8 cellular contexts compared by ENCODE assay signal in genomic region chr9:96619491-96620154, GRCh38. TPM values are rescaled to one million over a fixed set of nuclear protein-coding genes. Genes with fewer than 3 reads are reported as not detected.
DNase-seq lines count a peak whose midpoint lies in the region; ATAC-seq and TF ChIP-seq lines count a peak whose summit lies in the region.

TSS of gene CDC14B (minus strand) at chr9:96619843. CDS start at chr9:96619378, 465 bp downstream.

- H3K9ac ChIP-seq in subcutaneous abdominal adipose tissue (ENCODE audit: low read length in 5 of 5): peak within 1 kb of the TSS in 4 of 5 donors; percentile 55 to 80 (median 62)

- peak within 1 kb of the TSS; percentile 84 for H3K27ac ChIP-seq in subcutaneous abdominal adipose tissue (ENCODE audit: low read depth, low read length)

- no peaks in the 10 kb centered on the region for H3K9me3 Mint-ChIP-seq in activated naive CD8-positive, alpha-beta T cell treated with anti-CD3 and anti-CD28 coated beads for 36 hours
- H3K9me3 Mint-ChIP-seq in glutamatergic neuron (ENCODE audit: unreplicated experiment): peaks cover 11% of the 10 kb centered on the region

- H3K36me3 ChIP-seq in subcutaneous abdominal adipose tissue (ENCODE audit: control insufficient read depth in 5 of 5, insufficient read depth in 5 of 5, low read length in 5 of 5): no peaks in the 10 kb centered on the region

- no peaks in the 10 kb centered on the region for H3K36me3 Mint-ChIP-seq in activated naive CD8-positive, alpha-beta T cell treated with anti-CD3 and anti-CD28 coated beads for 36 hours
- H3K36me3 Mint-ChIP-seq in glutamatergic neuron (ENCODE audit: unreplicated experiment): no peaks in the 10 kb centered on the region

- TF ChIP-seq CTCF in glutamatergic neuron (IDR thresholded peaks at IDR 0.05; ENCODE audit: partially characterized antibody, unreplicated experiment): no peak

- H3K4me1 Mint-ChIP-seq in activated naive CD8-positive, alpha-beta T cell treated with anti-CD3 and anti-CD28 coated beads for 36 hours: peaks cover 14% of the 10 kb centered on the region
- H3K4me1 Mint-ChIP-seq in glutamatergic neuron (ENCODE audit: low read depth, unreplicated experiment): peaks cover 3% of the 10 kb centered on the region

- no peaks in the 10 kb centered on the region for H3K27me3 ChIP-seq in subcutaneous abdominal adipose tissue (ENCODE audit: control insufficient read depth in 5 of 5, insufficient read depth in 4 of 5, low read length in 5 of 5)

- H3K27ac Mint-ChIP-seq in activated naive CD8-positive, alpha-beta T cell treated with anti-CD3 and anti-CD28 coated beads for 36 hours: no peak within 1 kb of the TSS
- H3K27ac Mint-ChIP-seq in glutamatergic neuron (ENCODE audit: unreplicated experiment): no peak within 1 kb of the TSS

- peaks cover 1 to 20% (median 19%) of the 10 kb centered on the region in 5 donors for H3K4me1 ChIP-seq in subcutaneous abdominal adipose tissue (ENCODE audit: control insufficient read depth in 5 of 5, insufficient read depth in 5 of 5, low read length in 5 of 5)

- no peaks in the 10 kb centered on the region for H3K9me3 ChIP-seq in subcutaneous abdominal adipose tissue (ENCODE audit: control insufficient read depth in 5 of 5, low read length in 5 of 5)

- peak; percentile 94 for DNase-seq in M059J (ENCODE audit: low read depth)
- peak; percentile 40 for DNase-seq in SKM-1 treated with dmso at 0.1 percent for 144 hours (lab: John Stamatoyannopoulos, UW; ENCODE audit: unreplicated experiment)
- peak; percentile 75 for DNase-seq in activated naive CD8-positive, alpha-beta T cell treated with anti-CD3 and anti-CD28 coated beads for 36 hours
- peak; percentile 93 for DNase-seq in glutamatergic neuron
- peak; percentile 60 for DNase-seq in non-pigmented ciliary epithelial cell (ENCODE audit: low read depth)

- H3K27me3 Mint-ChIP-seq in activated naive CD8-positive, alpha-beta T cell treated with anti-CD3 and anti-CD28 coated beads for 36 hours: peaks cover 72% of the 10 kb centered on the region
- peaks cover 7% of the 10 kb centered on the region for H3K27me3 Mint-ChIP-seq in glutamatergic neuron (ENCODE audit: unreplicated experiment)

- ATAC-seq in GM18868 (IDR thresholded peaks at IDR 0.05; ENCODE audit: unreplicated experiment): peak; percentile 77
- no peak for ATAC-seq in GM21576 (IDR thresholded peaks at IDR 0.05; ENCODE audit: unreplicated experiment)

- peak within 1 kb of the TSS; percentile 77 for H3K4me3 Mint-ChIP-seq in activated naive CD8-positive, alpha-beta T cell treated with anti-CD3 and anti-CD28 coated beads for 36 hours
- H3K4me3 Mint-ChIP-seq in glutamatergic neuron (ENCODE audit: unreplicated experiment): peak within 1 kb of the TSS; percentile 88

- peak within 1 kb of the TSS in 4 of 5 donors; percentile 60 to 75 (median 69) for H3K4me3 ChIP-seq in subcutaneous abdominal adipose tissue (ENCODE audit: low read depth in 1 of 5, low read length in 5 of 5)

RNA-seq across cellular contexts. Expression of gene CDC14B, which starts in this region (rescaled TPM):
- 14.6 and 28.6 TPM in 2 replicates for total RNA-seq in M059J (2014; rRNA removed; shearing (Covaris generic))
- total RNA-seq in activated naive CD8-positive, alpha-beta T cell treated with anti-CD3 and anti-CD28 coated beads for 36 hours: under 1 TPM; 0.56 to 0.70 TPM
- 9.2 TPM for total RNA-seq in glutamatergic neuron (ENCODE audit: unreplicated experiment)

Comparison
In these comparisons a context has a peak if more than half of its experiments do, and no peak if none do; other contexts are left out.
1. Peak in DNase-seq in activated naive CD8-positive, alpha-beta T cell treated with anti-CD3 and anti-CD28 coated beads for 36 hours; RNA of the gene not detected or under 1 TPM.
2. DNase-seq: peak in every context shown above with its lines; median percentile 94 in M059J; 93 in glutamatergic neuron; 75 in activated naive CD8-positive, alpha-beta T cell treated with anti-CD3 and anti-CD28 coated beads for 36 hours; 60 in non-pigmented ciliary epithelial cell; 40 in SKM-1 treated with dmso at 0.1 percent for 144 hours.